In the genomic region with DNA sequence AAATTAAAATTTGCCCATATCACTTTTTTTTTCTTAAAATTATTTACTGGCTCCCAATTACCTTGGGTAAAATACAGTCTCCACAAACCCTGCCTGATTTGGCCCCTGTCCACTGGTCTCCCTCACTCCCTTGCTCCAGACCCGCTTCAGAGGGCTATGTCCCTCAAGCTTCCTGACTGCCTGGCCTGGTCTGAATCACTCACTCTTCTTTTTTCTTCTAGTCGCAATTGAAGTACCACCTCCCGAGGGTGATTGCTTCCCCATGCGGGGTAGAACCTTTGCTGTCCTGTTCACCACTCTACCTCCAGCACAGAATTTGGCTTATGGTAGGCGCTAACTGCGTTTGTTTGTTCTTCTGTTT, we compare ENCODE assay signal across 1 cellular context.
A peak's percentile ranks its signal among the peaks of the same experiment; 100 is the strongest.
TF ChIP-seq lines count a peak whose summit lies in the region.

No MANE protein-coding gene starts in this region.

TF ChIP-seq in GM12878, 131 proteins besides CTCF, POLR2A, EP300 and RAD21:
- TF ChIP-seq, protein P1, sequence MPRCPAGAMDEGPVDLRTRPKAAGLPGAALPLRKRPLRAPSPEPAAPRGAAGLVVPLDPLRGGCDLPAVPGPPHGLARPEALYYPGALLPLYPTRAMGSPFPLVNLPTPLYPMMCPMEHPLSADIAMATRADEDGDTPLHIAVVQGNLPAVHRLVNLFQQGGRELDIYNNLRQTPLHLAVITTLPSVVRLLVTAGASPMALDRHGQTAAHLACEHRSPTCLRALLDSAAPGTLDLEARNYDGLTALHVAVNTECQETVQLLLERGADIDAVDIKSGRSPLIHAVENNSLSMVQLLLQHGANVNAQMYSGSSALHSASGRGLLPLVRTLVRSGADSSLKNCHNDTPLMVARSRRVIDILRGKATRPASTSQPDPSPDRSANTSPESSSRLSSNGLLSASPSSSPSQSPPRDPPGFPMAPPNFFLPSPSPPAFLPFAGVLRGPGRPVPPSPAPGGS (IDR thresholded peaks at IDR 0.05; ENCODE audit: borderline replicate concordance, insufficient read depth, low read depth, low read length, poor library complexity, severe bottlenecking), result no peak
- TF ChIP-seq POLR2AphosphoS2 (IDR thresholded peaks at IDR 0.05; ENCODE audit: low read depth, low read length), result no peak
- TF ChIP-seq ZNF207 (IDR thresholded peaks at IDR 0.05; ENCODE audit: borderline replicate concordance), result no peak
- TF ChIP-seq, protein P2, sequence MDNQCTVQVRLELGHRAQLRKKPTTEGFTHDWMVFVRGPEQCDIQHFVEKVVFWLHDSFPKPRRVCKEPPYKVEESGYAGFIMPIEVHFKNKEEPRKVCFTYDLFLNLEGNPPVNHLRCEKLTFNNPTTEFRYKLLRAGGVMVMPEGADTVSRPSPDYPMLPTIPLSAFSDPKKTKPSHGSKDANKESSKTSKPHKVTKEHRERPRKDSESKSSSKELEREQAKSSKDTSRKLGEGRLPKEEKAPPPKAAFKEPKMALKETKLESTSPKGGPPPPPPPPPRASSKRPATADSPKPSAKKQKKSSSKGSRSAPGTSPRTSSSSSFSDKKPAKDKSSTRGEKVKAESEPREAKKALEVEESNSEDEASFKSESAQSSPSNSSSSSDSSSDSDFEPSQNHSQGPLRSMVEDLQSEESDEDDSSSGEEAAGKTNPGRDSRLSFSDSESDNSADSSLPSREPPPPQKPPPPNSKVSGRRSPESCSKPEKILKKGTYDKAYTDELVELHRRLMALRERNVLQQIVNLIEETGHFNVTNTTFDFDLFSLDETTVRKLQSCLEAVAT (IDR thresholded peaks at IDR 0.05), result peak; percentile 78; the same call in 1 of the 2 replicates
- TF ChIP-seq, protein P3, sequence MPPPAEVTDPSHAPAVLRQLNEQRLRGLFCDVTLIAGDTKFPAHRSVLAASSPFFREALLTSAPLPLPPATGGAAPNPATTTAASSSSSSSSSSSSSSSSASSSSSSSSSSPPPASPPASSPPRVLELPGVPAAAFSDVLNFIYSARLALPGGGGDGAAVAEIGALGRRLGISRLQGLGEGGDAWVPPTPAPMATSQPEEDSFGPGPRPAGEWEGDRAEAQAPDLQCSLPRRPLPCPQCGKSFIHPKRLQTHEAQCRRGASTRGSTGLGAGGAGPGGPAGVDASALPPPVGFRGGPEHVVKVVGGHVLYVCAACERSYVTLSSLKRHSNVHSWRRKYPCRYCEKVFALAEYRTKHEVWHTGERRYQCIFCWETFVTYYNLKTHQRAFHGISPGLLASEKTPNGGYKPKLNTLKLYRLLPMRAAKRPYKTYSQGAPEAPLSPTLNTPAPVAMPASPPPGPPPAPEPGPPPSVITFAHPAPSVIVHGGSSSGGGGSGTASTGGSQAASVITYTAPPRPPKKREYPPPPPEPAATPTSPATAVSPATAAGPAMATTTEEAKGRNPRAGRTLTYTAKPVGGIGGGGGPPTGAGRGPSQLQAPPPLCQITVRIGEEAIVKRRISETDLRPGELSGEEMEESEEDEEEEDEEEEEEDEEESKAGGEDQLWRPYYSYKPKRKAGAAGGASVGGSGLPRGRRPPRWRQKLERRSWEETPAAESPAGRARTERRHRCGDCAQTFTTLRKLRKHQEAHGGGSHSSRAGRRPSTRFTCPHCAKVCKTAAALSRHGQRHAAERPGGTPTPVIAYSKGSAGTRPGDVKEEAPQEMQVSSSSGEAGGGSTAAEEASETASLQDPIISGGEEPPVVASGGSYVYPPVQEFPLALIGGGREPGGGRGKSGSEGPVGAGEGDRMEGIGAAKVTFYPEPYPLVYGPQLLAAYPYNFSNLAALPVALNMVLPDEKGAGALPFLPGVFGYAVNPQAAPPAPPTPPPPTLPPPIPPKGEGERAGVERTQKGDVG (CRISPR knock-in tag; IDR thresholded peaks at IDR 0.05), result no peak
- no peak for TF ChIP-seq ZNF274 (IDR thresholded peaks at IDR 0.05; ENCODE audit: insufficient read depth, insufficient read length)
- no peak for TF ChIP-seq EZH2 (IDR thresholded peaks at IDR 0.05; ENCODE audit: borderline replicate concordance, control insufficient read depth, low read depth, low read length)
